In genomic region chr1:53110370-53111072, GRCh38 we compare ENCODE assay signal across 9 cellular contexts.
DNase-seq lines count a peak whose midpoint lies in the region; ATAC-seq and TF ChIP-seq lines count a peak whose summit lies in the region.
"Had no signal": no experiment of that assay in that cellular context is flagged by ENCODE, and none has a peak within 500 bp of the region (broad histone marks: within the 10 kb centered on the region; RNA-seq: fewer than 3 reads in every experiment).

No MANE protein-coding gene starts in this region.

- no peaks in the 10 kb centered on the region for H3K36me3 ChIP-seq in HAP-1 (replicated peaks)

- H3K4me3 ChIP-seq in cardiac fibroblast (replicated peaks in 1 of 2; ENCODE audit: low read depth in 2 of 2, low read length in 2 of 2) (no peak overlapping the region), retinal pigment epithelial cell (ENCODE audit: low read length) (no peak overlapping the region), HAP-1 (no peak overlapping the region)

- in situ Hi-C loops in HAP-1 (cut with MboI; ENCODE audit: low sequenced_read_pairs), result no loop called here

- DNase-seq in CD1c-positive myeloid dendritic cell (ENCODE audit: extremely low spot score) (peak; percentile 73), NCI-H2029 treated with DMSO at 0.1 percent for 48 hours (lab: John Stamatoyannopoulos, UW) (peak; percentile 38), cardiac fibroblast (ENCODE audit: low read depth in 2 of 2) (peak; percentile 37 to 54), retinal pigment epithelial cell (ENCODE audit: low read depth) (peak; percentile 49), NCI-H526 treated with DMSO at 0.1 percent for 48 hours (lab: John Stamatoyannopoulos, UW) (no peak), HAP-1 (ENCODE audit: low spot score in 2 of 2) (no peak), COLO829 (ENCODE audit: low spot score) (no peak)
- DNase-seq: occipital lobe had no signal

- ATAC-seq in GM21526 (IDR thresholded peaks at IDR 0.05; ENCODE audit: low FRiP score, unreplicated experiment), result no peak

- peaks cover 8% of the 10 kb centered on the region; the same call in 1 of the 2 replicates for H3K27me3 ChIP-seq in HAP-1 (ENCODE audit: low read depth)

- peaks cover 4% of the 10 kb centered on the region for H3K4me1 ChIP-seq in HAP-1

- no peak for TF ChIP-seq CTCF in cardiac fibroblast (IDR thresholded peaks at IDR 0.05; ENCODE audit: low read depth, low read length)
- TF ChIP-seq CTCF in retinal pigment epithelial cell (conservative IDR thresholded peaks at IDR 0.05; ENCODE audit: low read depth, low read length), result no peak

- H3K9me3 ChIP-seq in HAP-1, result no peaks in the 10 kb centered on the region

Comparison
In these comparisons a context has a peak if more than half of its experiments do, and no peak if none do; other contexts are left out.
1. DNase-seq: peak in CD1c-positive myeloid dendritic cell (single experiment), NCI-H2029 treated with DMSO at 0.1 percent for 48 hours (single experiment), cardiac fibroblast (2 of 2) and retinal pigment epithelial cell (single experiment); none in NCI-H526 treated with DMSO at 0.1 percent for 48 hours (single experiment), HAP-1 (0 of 2) and COLO829 (single experiment).